In the genomic region with DNA sequence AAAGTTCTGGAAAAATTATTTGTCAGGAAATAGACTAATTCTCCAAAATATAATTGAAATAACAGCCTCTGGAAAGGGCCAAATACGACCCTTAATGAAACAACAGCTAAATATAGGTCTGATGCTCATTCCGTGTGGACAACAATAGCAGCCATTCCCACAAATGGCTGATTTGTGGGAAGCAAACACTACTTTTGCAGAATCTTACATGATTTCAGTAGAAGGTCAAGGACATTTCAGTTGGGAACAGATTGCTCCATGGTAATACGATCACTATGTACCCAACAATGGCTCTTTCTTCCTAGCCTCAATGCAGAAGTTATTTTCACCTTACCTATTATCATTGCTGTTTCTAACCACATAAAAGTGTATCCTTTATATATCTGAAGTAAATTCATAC, we compare ENCODE assay signal across 1 cellular context.
A peak's percentile ranks its signal among the peaks of the same experiment; 100 is the strongest.
DNase-seq lines count a peak whose midpoint lies in the region; ATAC-seq, FAIRE-seq and TF ChIP-seq lines count a peak whose summit lies in the region.
"Not testable (repeated sequence)": the region's sequence is repeated elsewhere in the genome, so short reads cannot be mapped to it uniquely, and the experiment has no call there.

No MANE protein-coding gene starts in this region.

- POLR2A ChIA-PET in HepG2 (lab: Yijun Ruan, JAX): not testable (repeated sequence)

- not testable (repeated sequence) for TF ChIP-seq RAD21 in HepG2 (CRISPR knock-in tag; IDR thresholded peaks at IDR 0.05)

- CTCF ChIA-PET in HepG2 (lab: Yijun Ruan, JAX; ENCODE audit: low intra/inter-chr PET ratio, low total read pairs): not testable (repeated sequence)

- not testable (repeated sequence) for TF ChIP-seq POLR2A in HepG2 (IDR thresholded peaks at IDR 0.05; ENCODE audit: insufficient read depth in 1 of 2, low read depth in 2 of 2, low read length in 2 of 2)

- H3K9me3 ChIP-seq in HepG2 (ENCODE audit: low read length): not testable (repeated sequence)

- H3K4me3 ChIP-seq in HepG2 (replicated peaks in 1 of 3; ENCODE audit: insufficient read depth in 1 of 3, low read depth in 2 of 3, low read length in 3 of 3): not testable (repeated sequence)

- not testable (repeated sequence) for H3K4me2 ChIP-seq in HepG2 (ENCODE audit: low read depth, low read length)

- DNase-seq in HepG2 (ENCODE audit: low spot score): not testable (repeated sequence)

- H2AFZ ChIP-seq in HepG2 (ENCODE audit: low read length): not testable (repeated sequence)

- H3K79me2 ChIP-seq in HepG2 (ENCODE audit: insufficient read depth, low read length): not testable (repeated sequence)

- not testable (repeated sequence) for ATAC-seq in HepG2

- not testable (repeated sequence) for H4K20me1 ChIP-seq in HepG2 (ENCODE audit: insufficient read depth, low read length)

- FAIRE-seq in HepG2 (lab: Jason Lieb, UNC): not testable (repeated sequence)

- not testable (repeated sequence) for BruUV-seq in HepG2 (replicated peaks; lab: Mats Ljungman, UMichigan)

- not testable (repeated sequence) for H3K27ac ChIP-seq in HepG2 (ENCODE audit: extremely low read length, insufficient read depth, low read length)

- TF ChIP-seq CTCF in HepG2 (CRISPR knock-in tag; IDR thresholded peaks at IDR 0.05): not testable (repeated sequence)

- intact Hi-C loops in HepG2 (cut with micrococcal nuclease; ENCODE audit: unreplicated experiment): not testable (repeated sequence)

- in situ Hi-C loops in HepG2 (cut with HindIII; ENCODE audit: extremely low pct_ligation_motif_present, low pct_unique_long_range_greater_than_20kb): not testable (repeated sequence)

- H3K27me3 ChIP-seq in HepG2 (ENCODE audit: control insufficient read depth in 1 of 2, insufficient read depth in 2 of 2, low read length in 2 of 2): not testable (repeated sequence)

- not testable (repeated sequence) for H3K36me3 ChIP-seq in HepG2 (replicated peaks in 1 of 2; ENCODE audit: control insufficient read depth in 1 of 2, insufficient read depth in 2 of 2, low read length in 2 of 2)

- not testable (repeated sequence) for H3K9ac ChIP-seq in HepG2 (ENCODE audit: insufficient read depth, low read depth, low read length)

- WGBS in HepG2 (ENCODE audit: low lambda C conversion rate): no CpG with 5 or more reads among the region's 3 CpGs

- not testable (repeated sequence) for H3K4me1 ChIP-seq in HepG2 (ENCODE audit: insufficient read depth, low read length)

- TF ChIP-seq EP300 in HepG2 (IDR thresholded peaks at IDR 0.05; ENCODE audit: low read depth in 2 of 2, low read length in 2 of 2); HepG2 (CRISPR knock-in tag; IDR thresholded peaks at IDR 0.05; ENCODE audit: borderline replicate concordance): not testable (repeated sequence)

TF ChIP-seq in HepG2, 621 proteins besides CTCF, POLR2A, EP300 and RAD21:
- peak; percentile 47; the same call in 1 of the 2 replicates for TF ChIP-seq SOX5 (CRISPR knock-in tag; IDR thresholded peaks at IDR 0.05; ENCODE audit: borderline replicate concordance)
- peak; percentile 28; the same call in 1 of the 2 replicates for TF ChIP-seq SIX4 (CRISPR knock-in tag; IDR thresholded peaks at IDR 0.05)
- peak; percentile 72 for TF ChIP-seq RARA (CRISPR knock-in tag; IDR thresholded peaks at IDR 0.05)
- not testable (repeated sequence) for TF ChIP-seq NR2F6, SOX13 (IDR thresholded peaks at IDR 0.05)
- peak; percentile 70 for TF ChIP-seq NR2F6 (CRISPR knock-in tag; IDR thresholded peaks at IDR 0.05)
- TF ChIP-seq SOX13 (CRISPR knock-in tag; conservative IDR thresholded peaks at IDR 0.05 in 1 of 2, IDR thresholded peaks at IDR 0.05 in 1 of 2): peak in 1 of 2 experiments; percentile 72; a peak in 2 of 4 replicates
- TF ChIP-seq FOXA3 (CRISPR knock-in tag; IDR thresholded peaks at IDR 0.05): 0 out of 2 replicates have a peak, but pooled peaks have one; percentile 9
- TF ChIP-seq, protein P1, sequence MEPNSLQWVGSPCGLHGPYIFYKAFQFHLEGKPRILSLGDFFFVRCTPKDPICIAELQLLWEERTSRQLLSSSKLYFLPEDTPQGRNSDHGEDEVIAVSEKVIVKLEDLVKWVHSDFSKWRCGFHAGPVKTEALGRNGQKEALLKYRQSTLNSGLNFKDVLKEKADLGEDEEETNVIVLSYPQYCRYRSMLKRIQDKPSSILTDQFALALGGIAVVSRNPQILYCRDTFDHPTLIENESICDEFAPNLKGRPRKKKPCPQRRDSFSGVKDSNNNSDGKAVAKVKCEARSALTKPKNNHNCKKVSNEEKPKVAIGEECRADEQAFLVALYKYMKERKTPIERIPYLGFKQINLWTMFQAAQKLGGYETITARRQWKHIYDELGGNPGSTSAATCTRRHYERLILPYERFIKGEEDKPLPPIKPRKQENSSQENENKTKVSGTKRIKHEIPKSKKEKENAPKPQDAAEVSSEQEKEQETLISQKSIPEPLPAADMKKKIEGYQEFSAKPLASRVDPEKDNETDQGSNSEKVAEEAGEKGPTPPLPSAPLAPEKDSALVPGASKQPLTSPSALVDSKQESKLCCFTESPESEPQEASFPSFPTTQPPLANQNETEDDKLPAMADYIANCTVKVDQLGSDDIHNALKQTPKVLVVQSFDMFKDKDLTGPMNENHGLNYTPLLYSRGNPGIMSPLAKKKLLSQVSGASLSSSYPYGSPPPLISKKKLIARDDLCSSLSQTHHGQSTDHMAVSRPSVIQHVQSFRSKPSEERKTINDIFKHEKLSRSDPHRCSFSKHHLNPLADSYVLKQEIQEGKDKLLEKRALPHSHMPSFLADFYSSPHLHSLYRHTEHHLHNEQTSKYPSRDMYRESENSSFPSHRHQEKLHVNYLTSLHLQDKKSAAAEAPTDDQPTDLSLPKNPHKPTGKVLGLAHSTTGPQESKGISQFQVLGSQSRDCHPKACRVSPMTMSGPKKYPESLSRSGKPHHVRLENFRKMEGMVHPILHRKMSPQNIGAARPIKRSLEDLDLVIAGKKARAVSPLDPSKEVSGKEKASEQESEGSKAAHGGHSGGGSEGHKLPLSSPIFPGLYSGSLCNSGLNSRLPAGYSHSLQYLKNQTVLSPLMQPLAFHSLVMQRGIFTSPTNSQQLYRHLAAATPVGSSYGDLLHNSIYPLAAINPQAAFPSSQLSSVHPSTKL (CRISPR knock-in tag; IDR thresholded peaks at IDR 0.05): peak; percentile 49; the same call in 1 of the 2 replicates
- TF ChIP-seq NCOA2 (CRISPR knock-in tag; IDR thresholded peaks at IDR 0.05): peak; percentile 32; the same call in 1 of the 2 replicates
- peak; percentile 66 for TF ChIP-seq BCL6 (CRISPR knock-in tag; IDR thresholded peaks at IDR 0.05)
- 0 out of 2 replicates have a peak, but pooled peaks have one; percentile 28 for TF ChIP-seq RXRB (CRISPR knock-in tag; IDR thresholded peaks at IDR 0.05; ENCODE audit: borderline replicate concordance)
